8 cellular contexts compared by ENCODE assay signal in genomic region chr10:102449321-102450123, GRCh38. TPM values are rescaled to one million over a fixed set of nuclear protein-coding genes. Genes with fewer than 3 reads are reported as not detected.
A peak's percentile ranks its signal among the peaks of the same experiment; 100 is the strongest.
DNase-seq lines count a peak whose midpoint lies in the region; FAIRE-seq and TF ChIP-seq lines count a peak whose summit lies in the region.

No MANE protein-coding gene starts in this region.

- peak overlapping the region; percentile 97 for H3K27ac Mint-ChIP-seq in activated T-cell treated with anti-CD3 and anti-CD28 coated beads, Interleukin-2, amount 50 U/mL, for 24 hours
- H3K27ac Mint-ChIP-seq in neural crest cell (ENCODE audit: unreplicated experiment), result peak overlapping the region; percentile 35

- H3K27me3 ChIP-seq in OCI-LY1 (ENCODE audit: insufficient read depth, low read length), result no peaks in the 10 kb centered on the region
- H3K27me3 ChIP-seq in esophagus squamous epithelium, result no peaks in the 10 kb centered on the region
- H3K27me3 ChIP-seq in subcutaneous abdominal adipose tissue (ENCODE audit: control insufficient read depth in 5 of 5, insufficient read depth in 4 of 5, low read length in 5 of 5), result no peaks in the 10 kb centered on the region

- H3K79me2 ChIP-seq in OCI-LY1 (ENCODE audit: insufficient read depth, low read length), result 0 out of 2 replicates have a peak, but pooled peaks cover 5% of the 10 kb centered on the region

- no peaks in the 10 kb centered on the region for H3F3A ChIP-seq in OCI-LY1 (ENCODE audit: insufficient read depth, low read length)

- H3K4me1 Mint-ChIP-seq in activated T-cell treated with anti-CD3 and anti-CD28 coated beads, Interleukin-2, amount 50 U/mL, for 24 hours (ENCODE audit: low read depth), result peaks cover 37% of the 10 kb centered on the region
- H3K4me1 Mint-ChIP-seq in neural crest cell, result peaks cover 23% of the 10 kb centered on the region

- intact Hi-C loops in esophagus squamous epithelium (cut with DNase I), result no loop called here

- FAIRE-seq in GM19239 (lab: Jason Lieb, UNC) (peak; percentile 72), HTR-8/SVneo (lab: Jason Lieb, UNC) (no peak)

- peak overlapping the region; percentile 94 for H3K4me3 Mint-ChIP-seq in activated T-cell treated with anti-CD3 and anti-CD28 coated beads, Interleukin-2, amount 50 U/mL, for 24 hours
- H3K4me3 Mint-ChIP-seq in neural crest cell, result peak overlapping the region; percentile 93

- peaks cover 42% of the 10 kb centered on the region for H3K36me3 Mint-ChIP-seq in activated T-cell treated with anti-CD3 and anti-CD28 coated beads, Interleukin-2, amount 50 U/mL, for 24 hours (ENCODE audit: low read depth)
- H3K36me3 Mint-ChIP-seq in neural crest cell (ENCODE audit: low read depth), result no peaks in the 10 kb centered on the region

- WGBS in esophagus squamous epithelium, 2 donors, result 5 to 15% methylated on average over 16 to 26 of the region's 30 CpGs

- no peaks in the 10 kb centered on the region for H3K9me3 Mint-ChIP-seq in activated T-cell treated with anti-CD3 and anti-CD28 coated beads, Interleukin-2, amount 50 U/mL, for 24 hours
- H3K9me3 Mint-ChIP-seq in neural crest cell, result no peaks in the 10 kb centered on the region

- H3K4me1 ChIP-seq in OCI-LY1 (ENCODE audit: insufficient read depth, low read length, severe bottlenecking) (peaks cover 22% of the 10 kb centered on the region), esophagus squamous epithelium (peaks cover 16 to 41% (median 16%) of the 10 kb centered on the region in 3 donors), subcutaneous abdominal adipose tissue (ENCODE audit: control insufficient read depth in 5 of 5, insufficient read depth in 5 of 5, low read length in 5 of 5) (peaks cover 7 to 37% (median 23%) of the 10 kb centered on the region in 5 donors)

- H3K27ac ChIP-seq in OCI-LY1 (ENCODE audit: low read depth, low read length, poor library complexity, severe bottlenecking) (peak overlapping the region; percentile 81), esophagus squamous epithelium (peak overlapping the region; percentile 81 to 93 (median 90)), subcutaneous abdominal adipose tissue (ENCODE audit: low read depth, low read length) (peak overlapping the region; percentile 54)

- peak overlapping the region; percentile 79 for H3K4me3 ChIP-seq in AG10803 (ENCODE audit: low read length)
- H3K4me3 ChIP-seq in OCI-LY1 (ENCODE audit: low read depth, low read length, poor library complexity, severe bottlenecking), result peak overlapping the region; percentile 70
- peak overlapping the region; percentile 51 to 95 (median 86) for H3K4me3 ChIP-seq in esophagus squamous epithelium
- peak overlapping the region; percentile 65 to 95 (median 84) for H3K4me3 ChIP-seq in subcutaneous abdominal adipose tissue (ENCODE audit: low read depth in 1 of 5, low read length in 5 of 5)

- H3K9me3 ChIP-seq in OCI-LY1 (ENCODE audit: low read length), result no peaks in the 10 kb centered on the region
- H3K9me3 ChIP-seq in esophagus squamous epithelium, result no peaks in the 10 kb centered on the region
- H3K9me3 ChIP-seq in subcutaneous abdominal adipose tissue (ENCODE audit: control insufficient read depth in 5 of 5, low read length in 5 of 5), result no peaks in the 10 kb centered on the region

- H3K9me2 ChIP-seq in OCI-LY1 (ENCODE audit: low read depth, low read length), result no peaks in the 10 kb centered on the region

- TF ChIP-seq POLR2A in esophagus squamous epithelium (IDR thresholded peaks at IDR 0.05), result no peak

- H4K20me1 ChIP-seq in OCI-LY1 (ENCODE audit: insufficient read depth, low read length), result no peaks in the 10 kb centered on the region

- no peak overlapping the region for H2AFZ ChIP-seq in OCI-LY1 (ENCODE audit: low read length)

- H3K27me3 Mint-ChIP-seq in activated T-cell treated with anti-CD3 and anti-CD28 coated beads, Interleukin-2, amount 50 U/mL, for 24 hours, result no peaks in the 10 kb centered on the region
- H3K27me3 Mint-ChIP-seq in neural crest cell (ENCODE audit: low read depth), result peaks cover 3% of the 10 kb centered on the region

- TF ChIP-seq CTCF in AG10803 (conservative IDR thresholded peaks at IDR 0.05; ENCODE audit: low read length) (no peak), OCI-LY1 (IDR thresholded peaks at IDR 0.05; ENCODE audit: low read length) (no peak), esophagus squamous epithelium (IDR thresholded peaks at IDR 0.05) (no peak), neural crest cell (conservative IDR thresholded peaks at IDR 0.05) (no peak)

- H3K9ac ChIP-seq in OCI-LY1 (ENCODE audit: low read length) (peak overlapping the region; percentile 86), subcutaneous abdominal adipose tissue (ENCODE audit: low read length in 5 of 5) (peak overlapping the region; percentile 13 to 83 (median 79))

- DNase-seq in AG10803 (ENCODE audit: low read depth), result peak; percentile 18
- no peak for DNase-seq in GM19239 (ENCODE audit: insufficient read length, low spot score)
- DNase-seq in HTR-8/SVneo (ENCODE audit: insufficient read length, low spot score), result peak; percentile 59
- DNase-seq in activated T-cell treated with anti-CD3 and anti-CD28 coated beads, Interleukin-2, amount 50 U/mL, for 24 hours, result peak; percentile 87
- DNase-seq in esophagus squamous epithelium (lab: John Stamatoyannopoulos, UW), result peak; percentile 28
- no peak for DNase-seq in neural crest cell (ENCODE audit: low read depth, low spot score)

- H3K36me3 ChIP-seq in OCI-LY1 (ENCODE audit: insufficient read depth, low read length) (peaks cover 7% of the 10 kb centered on the region; the same call in 1 of the 2 replicates), esophagus squamous epithelium (no peaks in the 10 kb centered on the region), subcutaneous abdominal adipose tissue (ENCODE audit: control insufficient read depth in 5 of 5, insufficient read depth in 5 of 5, low read length in 5 of 5) (no peaks in the 10 kb centered on the region)

- peak overlapping the region; percentile 77 for H3K4me2 ChIP-seq in OCI-LY1 (ENCODE audit: low read length)

RNA-seq across cellular contexts. Expression of gene C10orf95, which starts 1.8 kb away (rescaled TPM):
- total RNA-seq in esophagus squamous epithelium, result 1 to 10 TPM in 2 of 4 donors, under 1 TPM in 1, not detected in 1; 0.23 to 1.9 (median 1.1) TPM
- 0.21 and 0.27 TPM in 2 replicates for total RNA-seq in neural crest cell

RNA-seq across cellular contexts. Expression of gene CUEDC2, which starts 17.1 kb away (rescaled TPM):
- 10 to 100 TPM; 16.6 to 37.6 (median 27.0) TPM for total RNA-seq in esophagus squamous epithelium
- total RNA-seq in neural crest cell, result 118 and 121 TPM in 2 replicates

RNA-seq across cellular contexts. Expression of gene FBXL15, which starts 28.9 kb away (rescaled TPM):
- 10 to 100 TPM; 10.6 to 20.2 (median 18.8) TPM for total RNA-seq in esophagus squamous epithelium
- 24.8 and 25.6 TPM in 2 replicates for total RNA-seq in neural crest cell

RNA-seq across cellular contexts. Expression of gene PSD, which starts 30.9 kb away (rescaled TPM):
- total RNA-seq in esophagus squamous epithelium, result 1 to 10 TPM in 2 of 4 donors, under 1 TPM in 2; 0.22 to 3.4 (median 0.93) TPM
- 36.1 and 37.4 TPM in 2 replicates for total RNA-seq in neural crest cell

RNA-seq across cellular contexts. Expression of gene ACTR1A, which starts 53.0 kb away (rescaled TPM):
- total RNA-seq in esophagus squamous epithelium (10 to 100 TPM; 68.0 to 85.6 (median 82.3) TPM), neural crest cell (139 and 144 TPM in 2 replicates)

Comparison
In these comparisons a context has a peak if more than half of its experiments do, and no peak if none do; other contexts are left out.
1. DNase-seq: peak in AG10803 (single experiment), HTR-8/SVneo (single experiment), activated T-cell treated with anti-CD3 and anti-CD28 coated beads, Interleukin-2, amount 50 U/mL, for 24 hours (single experiment) and esophagus squamous epithelium (single experiment); none in GM19239 (single experiment) and neural crest cell (single experiment).
2. Peak in every context shown above with its lines, with median percentiles within 50 percentile points of each other: H3K4me3 ChIP-seq and H3K27ac ChIP-seq.